ENCODE assay signal across 8 cellular contexts in the genomic region with DNA sequence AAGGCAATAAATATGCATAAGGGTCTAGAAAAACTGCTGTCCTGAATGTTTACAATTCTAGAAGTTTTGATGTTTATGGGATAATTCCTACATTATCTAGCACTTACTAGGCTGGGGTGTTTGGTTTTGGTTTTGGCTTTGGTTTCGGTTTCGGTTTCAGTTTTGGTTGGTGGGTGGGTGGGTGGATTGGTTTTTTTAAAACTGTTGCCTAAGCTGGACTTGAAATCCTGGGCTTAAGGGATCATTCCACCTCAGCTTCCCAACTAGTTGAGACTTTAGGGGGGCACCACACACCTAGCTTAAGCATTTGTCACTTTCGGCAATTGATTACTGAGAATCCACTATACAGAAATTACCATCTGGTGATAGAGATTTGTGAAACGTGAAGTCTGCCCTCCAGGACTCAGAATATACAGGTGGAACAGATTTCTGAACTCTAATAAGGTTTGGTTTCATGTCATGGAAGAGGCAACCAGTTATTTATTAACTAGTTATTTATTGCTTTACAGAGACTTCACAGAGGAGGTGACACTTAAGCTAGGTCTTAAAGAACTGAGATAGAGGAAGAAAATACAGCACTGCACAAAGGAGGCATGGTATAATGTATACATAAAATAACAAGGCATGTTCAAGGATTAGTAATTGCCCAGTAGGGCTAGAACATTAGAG.
DNase-seq lines count a peak whose midpoint lies in the region; ATAC-seq and FAIRE-seq lines count a peak whose summit lies in the region.

No MANE protein-coding gene starts in this region.

- in situ Hi-C loops in ACHN (cut with HindIII; ENCODE audit: low pct_ligation_motif_present, low pct_unique_long_range_greater_than_20kb, low sequenced_read_pairs) = no loop called here

- DNase-seq in ACHN (peak; percentile 32), T-helper 2 cell (peak in 3 of 5 experiments; percentile 9 to 54 (median 23)), 8988T (no peak), DMS114 treated with DMSO at 0.1 percent for 48 hours (lab: John Stamatoyannopoulos, UW; ENCODE audit: unreplicated experiment) (no peak), NCI-H748 treated with DMSO at 0.1 percent for 48 hours (lab: John Stamatoyannopoulos, UW) (no peak)

- ATAC-seq in GM21381 (IDR thresholded peaks at IDR 0.05; ENCODE audit: unreplicated experiment) = peak; percentile 56
- no peak for ATAC-seq in GM18502 (IDR thresholded peaks at IDR 0.05; ENCODE audit: poor library complexity, unreplicated experiment)

- peak; percentile 41 for FAIRE-seq in islet of Langerhans (lab: Jason Lieb, UNC)

Comparison
In these comparisons a context has a peak if more than half of its experiments do, and no peak if none do; other contexts are left out.
1. DNase-seq: peak in ACHN (single experiment) and T-helper 2 cell (3 of 5); none in 8988T (single experiment), DMS114 treated with DMSO at 0.1 percent for 48 hours (single experiment) and NCI-H748 treated with DMSO at 0.1 percent for 48 hours (single experiment).